Comparison of ENCODE assay signal across 8 cellular contexts in genomic region chr18:74292541-74292858, GRCh38. TPM values are rescaled to one million over a fixed set of nuclear protein-coding genes. Genes with fewer than 3 reads are reported as not detected.
DNase-seq lines count a peak whose midpoint lies in the region; ATAC-seq, FAIRE-seq and TF ChIP-seq lines count a peak whose summit lies in the region.

No MANE protein-coding gene starts in this region.

- peak overlapping the region; percentile 69 for H3K4me2 ChIP-seq in HepG2 (ENCODE audit: low read depth, low read length)

- no peaks in the 10 kb centered on the region for H4K20me1 ChIP-seq in HepG2 (ENCODE audit: insufficient read depth, low read length)

- peaks cover 12% of the 10 kb centered on the region for H3K4me1 Mint-ChIP-seq in activated CD4-positive, alpha-beta memory T cell treated with anti-CD3 and anti-CD28 coated beads for 36 hours (ENCODE audit: low read depth)
- H3K4me1 Mint-ChIP-seq in activated CD4-positive, alpha-beta memory T cell treated with anti-CD3 and anti-CD28 coated beads, Interleukin-2, amount 10 ng/mL, durations not matched to agents 7 days and 5 days, result peaks cover 18% of the 10 kb centered on the region

- no peak for DNase-seq in activated CD4-positive, alpha-beta memory T cell treated with anti-CD3 and anti-CD28 coated beads for 36 hours
- DNase-seq in activated CD4-positive, alpha-beta memory T cell treated with anti-CD3 and anti-CD28 coated beads, Interleukin-2, amount 10 ng/mL, durations not matched to agents 7 days and 5 days, result no peak
- no peak for DNase-seq in adrenal gland
- no peak for DNase-seq in HepG2 (ENCODE audit: low spot score)
- no peak for DNase-seq in nucleus accumbens (lab: John Stamatoyannopoulos, UW)
- DNase-seq in GM20000 (ENCODE audit: low spot score), result no peak

- H3K4me1 ChIP-seq in adrenal gland (replicated peaks in 1 of 2) (peaks cover 6 to 25% of the 10 kb centered on the region in 2 donors), HepG2 (ENCODE audit: insufficient read depth, low read length) (peaks cover 45% of the 10 kb centered on the region), thymus (ENCODE audit: control insufficient read depth, insufficient read depth, low read length) (peaks cover 18% of the 10 kb centered on the region)

- no peaks in the 10 kb centered on the region for H3K27me3 ChIP-seq in adrenal gland
- H3K27me3 ChIP-seq in HepG2 (ENCODE audit: control insufficient read depth in 1 of 2, insufficient read depth in 2 of 2, low read length in 2 of 2), result no peaks in the 10 kb centered on the region; a peak in 1 of 5 replicates
- H3K27me3 ChIP-seq in thymus (ENCODE audit: control insufficient read depth, insufficient read depth), result no peaks in the 10 kb centered on the region

- TF ChIP-seq EP300 in HepG2 (IDR thresholded peaks at IDR 0.05; ENCODE audit: low read depth in 2 of 2, low read length in 2 of 2) (no peak), HepG2 (CRISPR knock-in tag; IDR thresholded peaks at IDR 0.05; ENCODE audit: borderline replicate concordance) (no peak)

- ATAC-seq in HepG2 (no peak), HG02885 (IDR thresholded peaks at IDR 0.05; ENCODE audit: poor library complexity, unreplicated experiment) (no peak)

- H3K9me3 ChIP-seq in adrenal gland (replicated peaks in 1 of 3) (no peaks in the 10 kb centered on the region), HepG2 (ENCODE audit: low read length) (no peaks in the 10 kb centered on the region), thymus (ENCODE audit: control insufficient read depth) (no peaks in the 10 kb centered on the region)

- intact Hi-C loops in activated CD4-positive, alpha-beta memory T cell treated with anti-CD3 and anti-CD28 coated beads for 36 hours (cut with micrococcal nuclease), result loop anchor here (1.0 to 5.0 kb wide), 5 partner anchors 80 to 305 kb away; partner anchors contain the start of genes TIMM21 and ZNF407
- intact Hi-C loops in adrenal gland (cut with DNase I), result no loop called here
- intact Hi-C loops in HepG2 (cut with micrococcal nuclease; ENCODE audit: unreplicated experiment), result loop anchor here (1.0 to 2.0 kb wide), 4 partner anchors 38 to 250 kb away; partner anchors contain the start of gene CNDP2

- H2AFZ ChIP-seq in HepG2 (ENCODE audit: low read length), result no peak overlapping the region

- H3K9ac ChIP-seq in HepG2 (ENCODE audit: insufficient read depth, low read depth, low read length), result peak overlapping the region; percentile 75

- peaks cover 41% of the 10 kb centered on the region for H3K79me2 ChIP-seq in HepG2 (ENCODE audit: insufficient read depth, low read length)

- TF ChIP-seq CTCF in adrenal gland (IDR thresholded peaks at IDR 0.05) (no peak), HepG2 (CRISPR knock-in tag; IDR thresholded peaks at IDR 0.05) (no peak), GM20000 (IDR thresholded peaks at IDR 0.05; ENCODE audit: extremely low read depth, missing control alignments) (no peak)

- no peak for TF ChIP-seq RAD21 in HepG2 (CRISPR knock-in tag; IDR thresholded peaks at IDR 0.05)

- BruUV-seq in HepG2 (replicated peaks; lab: Mats Ljungman, UMichigan), result TSS peak; percentile 97

- no peaks in the 10 kb centered on the region for H3K27me3 Mint-ChIP-seq in activated CD4-positive, alpha-beta memory T cell treated with anti-CD3 and anti-CD28 coated beads for 36 hours
- H3K27me3 Mint-ChIP-seq in activated CD4-positive, alpha-beta memory T cell treated with anti-CD3 and anti-CD28 coated beads, Interleukin-2, amount 10 ng/mL, durations not matched to agents 7 days and 5 days, result no peaks in the 10 kb centered on the region

- no peak for FAIRE-seq in HepG2 (lab: Jason Lieb, UNC)

- POLR2A ChIA-PET in activated CD4-positive, alpha-beta memory T cell treated with anti-CD3 and anti-CD28 coated beads for 36 hours (lab: Charles Lee), result no interaction called here
- POLR2A ChIA-PET in activated CD4-positive, alpha-beta memory T cell treated with anti-CD3 and anti-CD28 coated beads, Interleukin-2, amount 10 ng/mL, durations not matched to agents 7 days and 5 days (lab: Charles Lee), result no interaction called here
- POLR2A ChIA-PET in HepG2 (lab: Yijun Ruan, JAX), result interaction anchor here (0.8 kb wide), 1 partner anchor 67 kb away, joined by 3 read pairs; no protein-coding TSS in a partner anchor

- no peak for TF ChIP-seq POLR2A in adrenal gland (IDR thresholded peaks at IDR 0.05)
- no peak; a peak in 1 of 4 replicates for TF ChIP-seq POLR2A in HepG2 (IDR thresholded peaks at IDR 0.05; ENCODE audit: insufficient read depth in 1 of 2, low read depth in 2 of 2, low read length in 2 of 2)

- no peak overlapping the region for H3K27ac Mint-ChIP-seq in activated CD4-positive, alpha-beta memory T cell treated with anti-CD3 and anti-CD28 coated beads for 36 hours
- no peak overlapping the region for H3K27ac Mint-ChIP-seq in activated CD4-positive, alpha-beta memory T cell treated with anti-CD3 and anti-CD28 coated beads, Interleukin-2, amount 10 ng/mL, durations not matched to agents 7 days and 5 days

- H3K9me3 Mint-ChIP-seq in activated CD4-positive, alpha-beta memory T cell treated with anti-CD3 and anti-CD28 coated beads for 36 hours, result no peaks in the 10 kb centered on the region
- no peaks in the 10 kb centered on the region for H3K9me3 Mint-ChIP-seq in activated CD4-positive, alpha-beta memory T cell treated with anti-CD3 and anti-CD28 coated beads, Interleukin-2, amount 10 ng/mL, durations not matched to agents 7 days and 5 days

- CTCF ChIA-PET in activated CD4-positive, alpha-beta memory T cell treated with anti-CD3 and anti-CD28 coated beads for 36 hours (lab: Charles Lee), result no interaction called here
- CTCF ChIA-PET in activated CD4-positive, alpha-beta memory T cell treated with anti-CD3 and anti-CD28 coated beads, Interleukin-2, amount 10 ng/mL, durations not matched to agents 7 days and 5 days (lab: Charles Lee), result no interaction called here
- CTCF ChIA-PET in HepG2 (lab: Yijun Ruan, JAX; ENCODE audit: low intra/inter-chr PET ratio, low total read pairs), result no interaction called here

- WGBS in adrenal gland, 4 donors, result 9 to 10% (median 9%) methylated on average over 4 of the region's 4 CpGs
- 0% methylated on average over 4 of the region's 4 CpGs for WGBS in HepG2 (ENCODE audit: low lambda C conversion rate)
- WGBS in thymus, result 22% methylated on average over 4 of the region's 4 CpGs

- H3K4me3 ChIP-seq in adrenal gland (peak overlapping the region in 3 of 4 donors; percentile 65 to 86 (median 66)), HepG2 (replicated peaks in 1 of 3; ENCODE audit: insufficient read depth in 1 of 3, low read depth in 2 of 3, low read length in 3 of 3) (peak overlapping the region; percentile 39 to 58 (median 39)), thymus (ENCODE audit: low read length) (peak overlapping the region; percentile 62)

- H3K36me3 Mint-ChIP-seq in activated CD4-positive, alpha-beta memory T cell treated with anti-CD3 and anti-CD28 coated beads for 36 hours, result peaks cover 3% of the 10 kb centered on the region
- H3K36me3 Mint-ChIP-seq in activated CD4-positive, alpha-beta memory T cell treated with anti-CD3 and anti-CD28 coated beads, Interleukin-2, amount 10 ng/mL, durations not matched to agents 7 days and 5 days (ENCODE audit: low read depth), result peaks cover 3% of the 10 kb centered on the region

- peak overlapping the region in 3 of 5 donors; percentile 37 to 71 (median 61) for H3K27ac ChIP-seq in adrenal gland
- H3K27ac ChIP-seq in HepG2 (ENCODE audit: extremely low read length, insufficient read depth, low read length), result peak overlapping the region; percentile 94
- peak overlapping the region; percentile 0 for H3K27ac ChIP-seq in thymus (ENCODE audit: low read depth)

- in situ Hi-C loops in HepG2 (cut with HindIII; ENCODE audit: extremely low pct_ligation_motif_present, low pct_unique_long_range_greater_than_20kb), result loop anchor here (5.0 to 25.0 kb wide), 2 partner anchors 95 to 920 kb away; partner anchors contain the start of genes PTGR3 and TSHZ1

- H3K36me3 ChIP-seq in adrenal gland (replicated peaks in 1 of 2) (no peaks in the 10 kb centered on the region), HepG2 (replicated peaks in 1 of 2; ENCODE audit: control insufficient read depth in 1 of 2, insufficient read depth in 2 of 2, low read length in 2 of 2) (no peaks in the 10 kb centered on the region), thymus (ENCODE audit: control insufficient read depth, insufficient read depth) (no peaks in the 10 kb centered on the region)

- H3K4me3 Mint-ChIP-seq in activated CD4-positive, alpha-beta memory T cell treated with anti-CD3 and anti-CD28 coated beads for 36 hours, result peak overlapping the region; percentile 88
- H3K4me3 Mint-ChIP-seq in activated CD4-positive, alpha-beta memory T cell treated with anti-CD3 and anti-CD28 coated beads, Interleukin-2, amount 10 ng/mL, durations not matched to agents 7 days and 5 days, result no peak overlapping the region

RNA-seq across cellular contexts. Expression of gene CYB5A, which starts 0.7 kb away (rescaled TPM):
- total RNA-seq in activated CD4-positive, alpha-beta memory T cell treated with anti-CD3 and anti-CD28 coated beads for 36 hours, result 10 to 100 TPM; 64.4 to 65.2 TPM
- total RNA-seq in activated CD4-positive, alpha-beta memory T cell treated with anti-CD3 and anti-CD28 coated beads, Interleukin-2, amount 10 ng/mL, durations not matched to agents 7 days and 5 days, result 10 to 100 TPM; 20.4 to 21.9 TPM
- total RNA-seq in adrenal gland, result 100 to 1,000 TPM in 5 of 8 donors, 10 to 100 TPM in 3; 70.8 to 193 (median 130) TPM
- 100 to 1,000 TPM in 1 of 3 donors, 10 to 100 TPM in 2; 62.0 to 207 (median 84.4) TPM for polyA plus RNA-seq in adrenal gland
- total RNA-seq in HepG2 (2016; rRNA removed; fragmentation: Illumina TruSeq; extraction: Trizol), result 356 and 411 TPM in 2 replicates
- total RNA-seq in HepG2 (2016; cell fraction: cytosol; rRNA removed; fragmentation: Illumina TruSeq; extraction: Trizol; ENCODE audit: low read depth), result 374 and 466 TPM in 2 replicates
- total RNA-seq in HepG2 (2016; cell fraction: insoluble cytoplasmic fraction; rRNA removed; fragmentation: Illumina TruSeq; extraction: Trizol), result 373 and 443 TPM in 2 replicates
- 360 and 432 TPM in 2 replicates for total RNA-seq in HepG2 (2016; cell fraction: membrane; rRNA removed; fragmentation: Illumina TruSeq; extraction: Trizol)
- 129 and 140 TPM in 2 replicates for total RNA-seq in HepG2 (2016; cell fraction: nucleus; rRNA removed; fragmentation: Illumina TruSeq; extraction: Trizol)
- polyA plus RNA-seq in HepG2 (2011; rRNA removed), result 215 and 233 TPM in 2 replicates
- 375 and 416 TPM in 2 replicates for polyA plus RNA-seq in HepG2 (2011; cell fraction: cytosol; rRNA removed)
- 94.1 and 130 TPM in 2 replicates for polyA plus RNA-seq in HepG2 (2011; cell fraction: nucleus; rRNA removed)
- 216 and 218 TPM in 2 replicates for polyA plus RNA-seq in HepG2 (2012)
- polyA plus RNA-seq in HepG2 (2016; cell fraction: cytosol; fragmentation: Illumina TruSeq; extraction: Trizol; ENCODE audit: low read depth), result 479 and 611 TPM in 2 replicates
- polyA plus RNA-seq in HepG2 (2016; cell fraction: insoluble cytoplasmic fraction; fragmentation: Illumina TruSeq; extraction: Trizol; ENCODE audit: low read depth), result 473 and 479 TPM in 2 replicates
- polyA plus RNA-seq in HepG2 (2016; cell fraction: membrane; fragmentation: Illumina TruSeq; extraction: Trizol; ENCODE audit: low read depth), result 378 and 460 TPM in 2 replicates
- 240 and 246 TPM in 2 replicates for polyA plus RNA-seq in HepG2 (2016; cell fraction: nucleus; fragmentation: Illumina TruSeq; extraction: Trizol; ENCODE audit: insufficient read depth, low read depth)
- 0.14 and 63.3 TPM in 2 replicates for polyA minus RNA-seq in HepG2 (2011; rRNA and poly(A)+ RNA removed; ENCODE audit: low replicate concordance)
- polyA minus RNA-seq in HepG2 (2011; cell fraction: cytosol; rRNA and poly(A)+ RNA removed), result 74.5 and 95.0 TPM in 2 replicates
- polyA minus RNA-seq in HepG2 (2011; cell fraction: nucleus; rRNA and poly(A)+ RNA removed), result 40.4 and 58.9 TPM in 2 replicates
- 86.2 TPM for polyA plus RNA-seq in thymus

RNA-seq across cellular contexts. Expression of gene C18orf63, which starts 23.1 kb away (rescaled TPM):
- not detected for total RNA-seq in activated CD4-positive, alpha-beta memory T cell treated with anti-CD3 and anti-CD28 coated beads for 36 hours
- total RNA-seq in activated CD4-positive, alpha-beta memory T cell treated with anti-CD3 and anti-CD28 coated beads, Interleukin-2, amount 10 ng/mL, durations not matched to agents 7 days and 5 days, result not detected
- total RNA-seq in adrenal gland (not detected), HepG2 (2016; rRNA removed; fragmentation: Illumina TruSeq; extraction: Trizol) (not detected in 2 replicates)
- polyA plus RNA-seq in adrenal gland (not detected), HepG2 (2011; rRNA removed) (0.01 TPM in 1 of 2 replicates, not detected in the other), thymus (0.09 TPM)
- not detected in 2 replicates for total RNA-seq in HepG2 (2016; cell fraction: cytosol; rRNA removed; fragmentation: Illumina TruSeq; extraction: Trizol; ENCODE audit: low read depth)
- total RNA-seq in HepG2 (2016; cell fraction: insoluble cytoplasmic fraction; rRNA removed; fragmentation: Illumina TruSeq; extraction: Trizol), result not detected in 2 replicates
- total RNA-seq in HepG2 (2016; cell fraction: membrane; rRNA removed; fragmentation: Illumina TruSeq; extraction: Trizol), result not detected in 2 replicates
- total RNA-seq in HepG2 (2016; cell fraction: nucleus; rRNA removed; fragmentation: Illumina TruSeq; extraction: Trizol), result not detected in 2 replicates
- polyA plus RNA-seq in HepG2 (2011; cell fraction: cytosol; rRNA removed), result not detected in 2 replicates
- polyA plus RNA-seq in HepG2 (2011; cell fraction: nucleus; rRNA removed), result not detected in 2 replicates
- polyA plus RNA-seq in HepG2 (2012), result not detected in 2 replicates
- polyA plus RNA-seq in HepG2 (2016; cell fraction: cytosol; fragmentation: Illumina TruSeq; extraction: Trizol; ENCODE audit: low read depth), result not detected in 2 replicates
- polyA plus RNA-seq in HepG2 (2016; cell fraction: insoluble cytoplasmic fraction; fragmentation: Illumina TruSeq; extraction: Trizol; ENCODE audit: low read depth), result not detected in 2 replicates
- polyA plus RNA-seq in HepG2 (2016; cell fraction: membrane; fragmentation: Illumina TruSeq; extraction: Trizol; ENCODE audit: low read depth), result not detected in 2 replicates
- not detected in 2 replicates for polyA plus RNA-seq in HepG2 (2016; cell fraction: nucleus; fragmentation: Illumina TruSeq; extraction: Trizol; ENCODE audit: insufficient read depth, low read depth)
- not detected in 2 replicates for polyA minus RNA-seq in HepG2 (2011; rRNA and poly(A)+ RNA removed; ENCODE audit: low replicate concordance)
- polyA minus RNA-seq in HepG2 (2011; cell fraction: cytosol; rRNA and poly(A)+ RNA removed), result not detected in 2 replicates
- polyA minus RNA-seq in HepG2 (2011; cell fraction: nucleus; rRNA and poly(A)+ RNA removed), result not detected in 2 replicates

Comparison
In these comparisons a context has a peak if more than half of its experiments do, and no peak if none do; other contexts are left out.
1. H3K27ac ChIP-seq: peak in every context shown above with its lines; median percentile 94 in HepG2; 61 in adrenal gland; 0 in thymus.
2. intact Hi-C loops: an anchor here in activated CD4-positive, alpha-beta memory T cell treated with anti-CD3 and anti-CD28 coated beads for 36 hours (1.0 to 5.0 kb wide) and HepG2 (1.0 to 2.0 kb wide); none called in adrenal gland.